18 cellular contexts compared by ENCODE assay signal in the genomic region with DNA sequence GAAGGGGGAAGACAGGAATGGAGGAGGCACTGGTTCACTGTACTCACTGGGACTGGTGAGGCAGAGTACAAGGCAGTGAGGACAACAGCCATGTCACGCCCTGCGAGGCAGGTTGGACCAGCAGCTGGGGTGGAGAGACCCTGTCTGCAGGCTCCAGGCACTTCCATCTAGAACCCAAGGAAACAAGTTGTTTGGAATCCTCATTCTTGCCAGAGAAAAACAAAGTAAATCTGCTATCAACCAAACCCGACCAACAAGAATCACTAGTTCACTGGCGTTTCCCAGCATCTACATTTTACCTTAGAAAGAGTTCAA.
A peak's percentile ranks its signal among the peaks of the same experiment; 100 is the strongest.
DNase-seq lines count a peak whose midpoint lies in the region; ATAC-seq, FAIRE-seq and TF ChIP-seq lines count a peak whose summit lies in the region.
"Had no signal": no experiment of that assay in that cellular context is flagged by ENCODE, and none has a peak within 500 bp of the region (broad histone marks: within the 10 kb centered on the region; RNA-seq: fewer than 3 reads in every experiment).

No MANE protein-coding gene starts in this region.

- H3K9me3 ChIP-seq in IMR-90 (ENCODE audit: control insufficient read depth, insufficient read depth, low read length): no peaks in the 10 kb centered on the region
- no peaks in the 10 kb centered on the region for H3K9me3 ChIP-seq in H1 (ENCODE audit: insufficient read depth in 2 of 2, low read depth in 1 of 2, low read length in 1 of 2)
- H3K9me3 ChIP-seq: Caco-2 had no signal

- no peak overlapping the region for H4K5ac ChIP-seq in IMR-90 (ENCODE audit: low read depth, low read length)
- no peak overlapping the region for H4K5ac ChIP-seq in H1 (ENCODE audit: insufficient read length, low read depth, low read length)

- H4K20me1 ChIP-seq in IMR-90 (ENCODE audit: insufficient read depth, low read length) (no peaks in the 10 kb centered on the region), H1 (replicated peaks in 1 of 2; ENCODE audit: control insufficient read depth in 1 of 2, insufficient read depth in 2 of 2, low read length in 2 of 2) (no peaks in the 10 kb centered on the region)

- H3K9ac ChIP-seq in IMR-90 (ENCODE audit: low read depth, low read length): no peak overlapping the region
- no peak overlapping the region for H3K9ac ChIP-seq in H1 (replicated peaks in 1 of 4; ENCODE audit: extremely low read depth in 1 of 4, low read depth in 3 of 4, low read length in 3 of 4)

- H3K9me3 Mint-ChIP-seq in glutamatergic neuron (ENCODE audit: unreplicated experiment): peaks cover 13% of the 10 kb centered on the region
- no peaks in the 10 kb centered on the region for H3K9me3 Mint-ChIP-seq in type B pancreatic cell
- H3K9me3 Mint-ChIP-seq: CD4-positive, alpha-beta memory T cell had no signal

- FAIRE-seq in H1 (lab: Jason Lieb, UNC): no peak
- FAIRE-seq: GM12878, GM19239 had no signal

- 100% methylated on average over 2 of the region's 4 CpGs; no CpG with 5 or more reads in 1 of the 2 experiments for WGBS in IMR-90 (ENCODE audit: extremely low coverage in 2 of 2, insufficient read length in 1 of 2), 2 experiments
- 91% methylated on average over 4 of the region's 4 CpGs; no CpG with 5 or more reads in 1 of the 2 experiments for WGBS in H1 (ENCODE audit: extremely low coverage in 1 of 2, insufficient coverage in 1 of 2, insufficient read length in 1 of 2, insufficient replicate concordance in 2 of 2, low coverage in 1 of 2, low lambda C conversion rate in 2 of 2, missing lambda C conversion rate in 1 of 2), 2 experiments

- POLR2A ChIA-PET in IMR-90 (lab: Charles Lee; ENCODE audit: unreplicated experiment): no interaction called here
- POLR2A ChIA-PET in H1 (lab: Charles Lee; ENCODE audit: partially characterized antibody): no interaction called here

- H3K79me1 ChIP-seq in IMR-90 (ENCODE audit: low read depth in 1 of 2, low read length in 2 of 2) (no peaks in the 10 kb centered on the region), H1 (ENCODE audit: low read depth, low read length) (no peaks in the 10 kb centered on the region)

- no peaks in the 10 kb centered on the region for H3K36me3 ChIP-seq in IMR-90 (ENCODE audit: control insufficient read depth, insufficient read depth, low read length)
- H3K36me3 ChIP-seq in H1 (ENCODE audit: control insufficient read depth in 2 of 4, insufficient read depth in 4 of 4, low read length in 3 of 4): no peaks in the 10 kb centered on the region

- H2BK120ac ChIP-seq in IMR-90 (ENCODE audit: low read depth, low read length) (no peak overlapping the region), H1 (replicated peaks; ENCODE audit: low read depth, low read length) (no peak overlapping the region)

- H3K14ac ChIP-seq in IMR-90 (replicated peaks; ENCODE audit: low read depth, low read length): 0 out of 2 replicates have a peak overlapping the region, but pooled peaks have one; percentile 22
- H3K14ac ChIP-seq in H1 (ENCODE audit: insufficient read length): no peak overlapping the region

- TF ChIP-seq RAD21 in IMR-90 (IDR thresholded peaks at IDR 0.05; ENCODE audit: low read length) (no peak), H1 (IDR thresholded peaks at IDR 0.05 in 1 of 2, conservative IDR thresholded peaks at IDR 0.05 in 1 of 2; ENCODE audit: low read depth in 2 of 2, low read length in 2 of 2) (no peak)

- no peak overlapping the region for H3K4me3 ChIP-seq in IMR-90 (ENCODE audit: insufficient read depth, low read depth, low read length)
- H3K4me3 ChIP-seq in H1 (ENCODE audit: extremely low read depth in 1 of 4, insufficient read depth in 2 of 4, low read depth in 3 of 4, low read length in 4 of 4): no peak overlapping the region
- H3K4me3 ChIP-seq: GM12878 had no signal

- H4K8ac ChIP-seq in IMR-90 (ENCODE audit: low read depth in 2 of 2, low read length in 2 of 2): no peak overlapping the region
- H4K8ac ChIP-seq in H1 (ENCODE audit: extremely low read depth, insufficient read depth, low read length): no peak overlapping the region

- H2BK15ac ChIP-seq in IMR-90 (ENCODE audit: low read depth, low read length): no peak overlapping the region
- no peak overlapping the region for H2BK15ac ChIP-seq in H1 (ENCODE audit: low read length)

- H3K4ac ChIP-seq in IMR-90 (ENCODE audit: low read depth, low read length) (no peak overlapping the region), H1 (replicated peaks; ENCODE audit: insufficient read length, low read depth, low read length) (no peak overlapping the region)

- H2AK5ac ChIP-seq in IMR-90 (ENCODE audit: low read depth, low read length): no peak overlapping the region
- H2AK5ac ChIP-seq in H1 (ENCODE audit: low read depth, low read length): no peak overlapping the region

- no peaks in the 10 kb centered on the region for H3K23me2 ChIP-seq in H1 (ENCODE audit: low read depth, low read length)

- H3K36me3 Mint-ChIP-seq in glutamatergic neuron (ENCODE audit: unreplicated experiment) (no peaks in the 10 kb centered on the region), type B pancreatic cell (no peaks in the 10 kb centered on the region)
- H3K36me3 Mint-ChIP-seq: CD4-positive, alpha-beta memory T cell had no signal

- intact Hi-C loops in IMR-90 (cut with micrococcal nuclease): no loop called here

- H3K27ac Mint-ChIP-seq in glutamatergic neuron (ENCODE audit: unreplicated experiment) (peak overlapping the region; percentile 22), type B pancreatic cell (peak overlapping the region; percentile 62)
- H3K27ac Mint-ChIP-seq: CD4-positive, alpha-beta memory T cell had no signal

- no peak for ATAC-seq in IMR-90 (ENCODE audit: low read depth)
- ATAC-seq: GM12878 had no signal

- H3K18ac ChIP-seq in IMR-90 (ENCODE audit: low read depth, low read length) (no peak overlapping the region), H1 (ENCODE audit: extremely low read depth, low read length) (no peak overlapping the region)

- H3K4me1 Mint-ChIP-seq in glutamatergic neuron (ENCODE audit: low read depth, unreplicated experiment) (peaks cover 23% of the 10 kb centered on the region), type B pancreatic cell (ENCODE audit: unreplicated experiment) (no peaks in the 10 kb centered on the region)
- H3K4me1 Mint-ChIP-seq: CD4-positive, alpha-beta memory T cell had no signal

- dilution Hi-C loops in IMR-90 (cut with HindIII; ENCODE audit: low sequenced_read_pairs, unreplicated experiment): no loop called here

- H2BK5ac ChIP-seq in IMR-90 (ENCODE audit: low read depth, low read length, poor library complexity, severe bottlenecking) (no peak overlapping the region), H1 (ENCODE audit: low read depth, low read length) (peak overlapping the region; percentile 2; the same call in 1 of the 2 replicates)

- in situ Hi-C loops in IMR-90 (cut with MboI; ENCODE audit: low sequenced_read_pairs): no loop called here

- H3K23ac ChIP-seq in IMR-90 (ENCODE audit: low read depth, low read length) (no peak overlapping the region), H1 (ENCODE audit: insufficient read length) (no peak overlapping the region)

- 0 out of 2 replicates have a peak, but pooled peaks cover 1% of the 10 kb centered on the region for H3K4me1 ChIP-seq in IMR-90 (ENCODE audit: control insufficient read depth, insufficient read depth, low read length)
- H3K4me1 ChIP-seq in H1 (replicated peaks in 1 of 4; ENCODE audit: control insufficient read depth in 3 of 4, insufficient read depth in 4 of 4, low read length in 3 of 4): peaks cover 0 to 6% (median 3%) of the 10 kb centered on the region in 4 experiments; a peak in 3 of 7 replicates
- H3K4me1 ChIP-seq: Caco-2 had no signal

- TF ChIP-seq POLR2A in IMR-90 (IDR thresholded peaks at IDR 0.05; ENCODE audit: low read depth, low read length) (no peak), H1 (IDR thresholded peaks at IDR 0.05; ENCODE audit: control extremely low read depth in 1 of 2, low read depth in 2 of 2, low read length in 2 of 2) (no peak)

- CTCF ChIA-PET in IMR-90 (lab: Yijun Ruan, JAX): interaction anchor here (0.8 kb wide), 1 partner anchor 15 kb away, joined by 3 read pairs; no protein-coding TSS in a partner anchor
- CTCF ChIA-PET in H1 (lab: Charles Lee; ENCODE audit: partially characterized antibody): interaction anchor here (0.8 kb wide), 1 partner anchor 9 kb away, joined by 3 read pairs; no protein-coding TSS in a partner anchor

- no peaks in the 10 kb centered on the region for H3K79me2 ChIP-seq in H1 (ENCODE audit: control insufficient read depth in 1 of 2, insufficient read depth in 2 of 2, low read length in 2 of 2)

- peaks cover 2% of the 10 kb centered on the region for H3K27me3 ChIP-seq in IMR-90 (ENCODE audit: control insufficient read depth, insufficient read depth, low read length)
- no peaks in the 10 kb centered on the region; a peak in 1 of 7 replicates for H3K27me3 ChIP-seq in H1 (replicated peaks in 1 of 4; ENCODE audit: control insufficient read depth in 3 of 4, extremely low read depth in 1 of 4, insufficient read depth in 3 of 4, low read length in 3 of 4)

- no peak overlapping the region for H2BK12ac ChIP-seq in H1 (ENCODE audit: low read depth, low read length)

- DNase-seq in IMR-90 (no peak), H1 (ENCODE audit: low read depth in 1 of 2, low spot score in 2 of 2) (peak in 1 of 2 experiments; percentile 32), glutamatergic neuron (no peak), type B pancreatic cell (ENCODE audit: extremely low spot score, unreplicated experiment) (no peak), NCI-H1105 treated with DMSO at 0.1 percent for 48 hours (lab: John Stamatoyannopoulos, UW) (no peak), NCI-H510A treated with DMSO at 0.1 percent for 48 hours (lab: John Stamatoyannopoulos, UW) (no peak)
- no peak for DNase-seq in activated CD4-positive, CD25-positive, alpha-beta regulatory T cell (lab: John Stamatoyannopoulos, UW)
- DNase-seq: C1 segment of cervical spinal cord; Caco-2; CD4-positive, alpha-beta memory T cell; DMS153; DND-41; GDM1; GOT3; H7; HCEC 1CT had no signal

- no peak overlapping the region for H2BK20ac ChIP-seq in IMR-90 (ENCODE audit: low read depth, low read length)
- no peak overlapping the region for H2BK20ac ChIP-seq in H1 (ENCODE audit: low read length)

- no peaks in the 10 kb centered on the region for H3K9me1 ChIP-seq in IMR-90 (ENCODE audit: insufficient read depth, low read length)

- H3K56ac ChIP-seq in IMR-90 (ENCODE audit: extremely low read depth, insufficient read depth, low read length): no peak overlapping the region
- H3K56ac ChIP-seq in H1 (replicated peaks; ENCODE audit: insufficient read length, low read depth, low read length): no peak overlapping the region

- H2AK9ac ChIP-seq in IMR-90 (replicated peaks; ENCODE audit: low read depth, low read length, poor library complexity): no peak overlapping the region

- H3K4me3 Mint-ChIP-seq in glutamatergic neuron (ENCODE audit: unreplicated experiment): no peak overlapping the region
- H3K4me3 Mint-ChIP-seq in type B pancreatic cell: no peak overlapping the region
- H3K4me3 Mint-ChIP-seq: CD4-positive, alpha-beta memory T cell had no signal

- H3K27me3 Mint-ChIP-seq in glutamatergic neuron (ENCODE audit: unreplicated experiment): peaks cover 6% of the 10 kb centered on the region
- peaks cover 5% of the 10 kb centered on the region for H3K27me3 Mint-ChIP-seq in type B pancreatic cell

- TF ChIP-seq CTCF in IMR-90 (conservative IDR thresholded peaks at IDR 0.05; ENCODE audit: low read depth, low read length) (no peak), H1 (IDR thresholded peaks at IDR 0.05; ENCODE audit: control extremely low read depth in 1 of 3, insufficient read depth in 1 of 3, low read depth in 1 of 3, low read length in 3 of 3) (no peak), glutamatergic neuron (IDR thresholded peaks at IDR 0.05; ENCODE audit: partially characterized antibody, unreplicated experiment) (no peak), type B pancreatic cell (conservative IDR thresholded peaks at IDR 0.05) (no peak)

- BruUV-seq in IMR-90 (replicated peaks; lab: Mats Ljungman, UMichigan): no TSS peak

- H3K4me2 ChIP-seq in IMR-90 (ENCODE audit: low read depth, low read length) (no peak overlapping the region), H1 (ENCODE audit: insufficient read depth in 1 of 2, low read depth in 2 of 2, low read length in 2 of 2) (no peak overlapping the region)

- no peak for TF ChIP-seq EP300 in H1 (IDR thresholded peaks at IDR 0.05; ENCODE audit: borderline replicate concordance in 1 of 2, low read depth in 2 of 2, low read length in 2 of 2)

- H2AFZ ChIP-seq in IMR-90 (replicated peaks; ENCODE audit: low read length, poor library complexity) (peak overlapping the region; percentile 3), H1 (ENCODE audit: low read length) (no peak overlapping the region)

- no peak overlapping the region for H3K27ac ChIP-seq in IMR-90 (ENCODE audit: insufficient read depth, low read length)
- H3K27ac ChIP-seq in H1 (ENCODE audit: low read depth, low read length): no peak overlapping the region

- H4K91ac ChIP-seq in IMR-90 (ENCODE audit: insufficient read depth, low read depth, low read length) (no peak overlapping the region), H1 (replicated peaks; ENCODE audit: insufficient read length, low read length) (no peak overlapping the region)
